Comparison of ENCODE assay signal across 1 cellular context in the genomic region with DNA sequence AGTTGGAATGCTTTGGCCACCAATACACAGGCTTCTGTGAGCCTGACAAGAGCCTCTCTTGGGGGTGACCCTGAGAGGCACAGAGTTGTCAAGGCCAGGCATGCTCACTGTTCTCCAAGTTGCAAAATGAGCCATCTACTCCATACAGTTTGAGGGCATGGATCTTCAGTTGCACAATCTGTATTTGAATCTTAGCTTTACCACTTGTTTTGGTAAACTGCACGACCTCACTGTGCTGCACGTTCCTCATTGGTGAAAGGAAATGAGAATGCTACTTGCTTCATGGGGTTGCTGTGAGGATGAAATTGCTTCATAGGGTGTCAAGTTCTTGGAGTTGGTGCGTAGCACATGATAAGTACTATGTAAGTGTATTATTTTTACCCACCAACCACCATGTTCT.
TF ChIP-seq lines count a peak whose summit lies in the region.

No MANE protein-coding gene starts in this region.

TF ChIP-seq in IMR-90, 13 proteins besides CTCF, POLR2A, EP300 and RAD21:
- no peak for TF ChIP-seq NFE2L2 (IDR thresholded peaks at IDR 0.05; ENCODE audit: low read depth, low read length)
- TF ChIP-seq, protein P1, sequence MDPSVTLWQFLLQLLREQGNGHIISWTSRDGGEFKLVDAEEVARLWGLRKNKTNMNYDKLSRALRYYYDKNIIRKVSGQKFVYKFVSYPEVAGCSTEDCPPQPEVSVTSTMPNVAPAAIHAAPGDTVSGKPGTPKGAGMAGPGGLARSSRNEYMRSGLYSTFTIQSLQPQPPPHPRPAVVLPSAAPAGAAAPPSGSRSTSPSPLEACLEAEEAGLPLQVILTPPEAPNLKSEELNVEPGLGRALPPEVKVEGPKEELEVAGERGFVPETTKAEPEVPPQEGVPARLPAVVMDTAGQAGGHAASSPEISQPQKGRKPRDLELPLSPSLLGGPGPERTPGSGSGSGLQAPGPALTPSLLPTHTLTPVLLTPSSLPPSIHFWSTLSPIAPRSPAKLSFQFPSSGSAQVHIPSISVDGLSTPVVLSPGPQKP (IDR thresholded peaks at IDR 0.05; ENCODE audit: borderline replicate concordance, low read depth, low read length), result no peak
- no peak for TF ChIP-seq MAZ (IDR thresholded peaks at IDR 0.05; ENCODE audit: borderline replicate concordance, low read depth, low read length)
- no peak for TF ChIP-seq SMC3 (IDR thresholded peaks at IDR 0.05; ENCODE audit: low read depth, low read length)
- peak; percentile 70 for TF ChIP-seq CEBPB (IDR thresholded peaks at IDR 0.05; ENCODE audit: low read depth, low read length)
